In genomic region chr10:60314306-60314940, GRCh38 we compare ENCODE assay signal across 1 cellular context.
TF ChIP-seq lines count a peak whose summit lies in the region.

No MANE protein-coding gene starts in this region.

TF ChIP-seq in HCT116, 20 proteins besides CTCF, POLR2A, EP300 and RAD21 (continued from another document):
- no peak for TF ChIP-seq ZFX (IDR thresholded peaks at IDR 0.05)
- peak; percentile 74 for TF ChIP-seq SP1 (IDR thresholded peaks at IDR 0.05; ENCODE audit: low read depth)
